ENCODE assay signal across 9 cellular contexts in the genomic region with DNA sequence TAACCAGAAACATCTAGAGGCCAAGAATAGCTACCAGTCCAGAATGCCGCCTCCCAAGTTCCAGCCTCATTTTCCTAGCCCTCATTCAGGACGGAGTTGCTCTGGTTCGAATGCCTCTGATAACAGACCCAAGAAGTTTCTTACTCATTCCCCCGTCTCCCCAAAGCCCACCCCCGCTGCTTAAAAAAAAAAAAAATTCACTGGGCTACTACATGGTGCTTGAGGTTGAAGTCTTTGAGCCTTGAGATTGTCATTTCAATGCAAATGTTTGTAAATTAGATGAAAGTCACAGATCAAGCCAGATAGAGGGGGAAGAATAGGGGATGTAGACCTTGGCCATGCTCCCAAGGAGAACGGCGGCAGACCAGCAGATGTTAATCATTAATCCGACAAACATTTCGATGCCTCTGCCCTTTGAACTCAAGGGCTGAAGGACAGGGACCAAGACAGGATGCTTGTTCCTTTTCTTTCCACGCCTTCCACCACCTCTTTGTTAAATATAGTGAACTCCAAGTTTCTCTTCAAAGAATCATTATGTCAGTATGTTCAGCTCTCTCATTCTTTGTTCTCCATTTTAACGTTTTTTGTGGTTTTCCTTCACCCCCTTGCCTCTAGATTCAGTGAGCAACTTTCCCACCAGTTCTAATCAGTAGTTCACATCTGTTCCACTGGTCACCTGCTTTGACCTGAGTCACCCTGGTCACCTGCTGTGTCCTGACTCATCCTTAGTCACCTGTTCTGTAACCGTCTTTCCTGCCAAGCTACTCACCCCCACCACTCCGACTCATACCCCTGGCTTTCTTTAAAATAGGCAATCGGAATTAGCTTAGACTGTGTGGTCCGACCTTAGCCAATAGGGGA.
DNase-seq lines count a peak whose midpoint lies in the region; TF ChIP-seq lines count a peak whose summit lies in the region.
"Had no signal": no experiment of that assay in that cellular context is flagged by ENCODE, and none has a peak within 500 bp of the region (broad histone marks: within the 10 kb centered on the region; RNA-seq: fewer than 3 reads in every experiment).

No MANE protein-coding gene starts in this region.

- H3K27ac Mint-ChIP-seq in MCF 10A (ENCODE audit: low read depth, unreplicated experiment) = peak overlapping the region; percentile 21
- H3K27ac Mint-ChIP-seq: CD8-positive, alpha-beta T cell had no signal

- no peaks in the 10 kb centered on the region for H3K9me3 Mint-ChIP-seq in MCF 10A (ENCODE audit: unreplicated experiment)
- H3K9me3 Mint-ChIP-seq: CD8-positive, alpha-beta T cell had no signal

- no peak overlapping the region for H2AFZ ChIP-seq in OCI-LY3 (ENCODE audit: low read depth, low read length)

- peak overlapping the region; percentile 22 for H3K9ac ChIP-seq in OCI-LY3 (ENCODE audit: low read length)

- H3K9me3 ChIP-seq in breast epithelium (no peaks in the 10 kb centered on the region), OCI-LY3 (ENCODE audit: insufficient read depth, low read length) (no peaks in the 10 kb centered on the region), testis (no peaks in the 10 kb centered on the region), uterus (no peaks in the 10 kb centered on the region)

- H3K27ac ChIP-seq in breast epithelium (no peak overlapping the region), OCI-LY3 (ENCODE audit: low read length) (peak overlapping the region; percentile 49), testis (no peak overlapping the region), uterus (no peak overlapping the region)

- H3K79me2 ChIP-seq in OCI-LY3 (ENCODE audit: low read length) = no peaks in the 10 kb centered on the region

- H3K4me2 ChIP-seq in OCI-LY3 (ENCODE audit: low read length) = peak overlapping the region; percentile 76

- no peaks in the 10 kb centered on the region for H3K27me3 Mint-ChIP-seq in MCF 10A (ENCODE audit: insufficient read depth, unreplicated experiment)

- H3K4me3 ChIP-seq in breast epithelium = no peak overlapping the region
- H3K4me3 ChIP-seq in OCI-LY3 (ENCODE audit: low read length) = peak overlapping the region; percentile 54
- H3K4me3 ChIP-seq in testis = no peak overlapping the region
- no peak overlapping the region for H3K4me3 ChIP-seq in uterus

- H3K4me3 Mint-ChIP-seq in MCF 10A (ENCODE audit: unreplicated experiment) = no peak overlapping the region
- H3K4me3 Mint-ChIP-seq: CD8-positive, alpha-beta T cell had no signal

- intact Hi-C loops in MCF 10A (cut with micrococcal nuclease) (no loop called here), breast epithelium (cut with DNase I; ENCODE audit: low total_unique reads) (no loop called here), testis (cut with DNase I; ENCODE audit: low total_unique reads) (no loop called here), uterus (cut with DNase I; ENCODE audit: low total_unique reads) (no loop called here)

- H3K4me1 ChIP-seq in breast epithelium (no peaks in the 10 kb centered on the region), OCI-LY3 (ENCODE audit: low read length) (peaks cover 32% of the 10 kb centered on the region), testis (no peaks in the 10 kb centered on the region), uterus (no peaks in the 10 kb centered on the region)

- 65 to 70% methylated on average over 15 of the region's 15 CpGs for WGBS in testis, 2 donors

- H3K36me3 Mint-ChIP-seq in MCF 10A (ENCODE audit: insufficient read depth, unreplicated experiment) = no peaks in the 10 kb centered on the region
- H3K36me3 Mint-ChIP-seq: CD8-positive, alpha-beta T cell had no signal

- CTCF ChIA-PET in MCF 10A (lab: Yijun Ruan, JAX) = no interaction called here

- TF ChIP-seq CTCF in MCF 10A (IDR thresholded peaks at IDR 0.05; ENCODE audit: unreplicated experiment) (no peak), breast epithelium (IDR thresholded peaks at IDR 0.05) (no peak), OCI-LY3 (IDR thresholded peaks at IDR 0.05; ENCODE audit: low read depth, low read length) (no peak), testis (IDR thresholded peaks at IDR 0.05) (no peak), uterus (IDR thresholded peaks at IDR 0.05) (no peak)

- no peaks in the 10 kb centered on the region for H3K27me3 ChIP-seq in breast epithelium
- H3K27me3 ChIP-seq in OCI-LY3 (ENCODE audit: low read depth, low read length) = no peaks in the 10 kb centered on the region
- no peaks in the 10 kb centered on the region for H3K27me3 ChIP-seq in testis
- no peaks in the 10 kb centered on the region for H3K27me3 ChIP-seq in uterus

- H4K20me1 ChIP-seq in OCI-LY3 (ENCODE audit: insufficient read depth, low read length) = no peaks in the 10 kb centered on the region

- no peaks in the 10 kb centered on the region for H3K36me3 ChIP-seq in breast epithelium
- no peaks in the 10 kb centered on the region for H3K36me3 ChIP-seq in OCI-LY3 (replicated peaks; ENCODE audit: low read depth, low read length)
- H3K36me3 ChIP-seq in testis (ENCODE audit: low read depth, missing control alignments) = no peaks in the 10 kb centered on the region
- no peaks in the 10 kb centered on the region for H3K36me3 ChIP-seq in uterus

- H3K4me1 Mint-ChIP-seq in MCF 10A (ENCODE audit: insufficient read depth, unreplicated experiment) = peaks cover 16% of the 10 kb centered on the region

- TSS peak; percentile 91 for BruUV-seq in MCF 10A (replicated peaks; lab: Mats Ljungman, UMichigan)

- TF ChIP-seq POLR2A in breast epithelium (IDR thresholded peaks at IDR 0.05) (no peak), testis (IDR thresholded peaks at IDR 0.05) (no peak), uterus (IDR thresholded peaks at IDR 0.05) (no peak)

- DNase-seq in MCF 10A (ENCODE audit: unreplicated experiment) (peak; percentile 73), breast epithelium (ENCODE audit: low spot score in 2 of 2) (no peak), astrocyte of the hippocampus (ENCODE audit: low read depth, low spot score) (peak; percentile 57), testis (no peak), cortex of kidney (lab: John Stamatoyannopoulos, UW) (no peak), uterus (no peak)
- peak; percentile 55 to 59 for DNase-seq in stimulated activated CD4-positive, alpha-beta T cell treated with anti-CD3 and anti-CD28 coated beads, Interleukin-2, amount 100 ng/mL, for 24 hours

- POLR2A ChIA-PET in MCF 10A (lab: Yijun Ruan, JAX) = interaction anchor here (1.2 kb wide), 1 partner anchor 48 kb away, joined by 4 read pairs; no protein-coding TSS in a partner anchor

Comparison
In these comparisons a context has a peak if more than half of its experiments do, and no peak if none do; other contexts are left out.
1. DNase-seq: peak in MCF 10A (single experiment), astrocyte of the hippocampus (single experiment) and stimulated activated CD4-positive, alpha-beta T cell treated with anti-CD3 and anti-CD28 coated beads, Interleukin-2, amount 100 ng/mL, for 24 hours (2 of 2); none in breast epithelium (0 of 2), testis (single experiment), cortex of kidney (single experiment) and uterus (0 of 2).